ENCODE assay signal across 40 cellular contexts in the genomic region with DNA sequence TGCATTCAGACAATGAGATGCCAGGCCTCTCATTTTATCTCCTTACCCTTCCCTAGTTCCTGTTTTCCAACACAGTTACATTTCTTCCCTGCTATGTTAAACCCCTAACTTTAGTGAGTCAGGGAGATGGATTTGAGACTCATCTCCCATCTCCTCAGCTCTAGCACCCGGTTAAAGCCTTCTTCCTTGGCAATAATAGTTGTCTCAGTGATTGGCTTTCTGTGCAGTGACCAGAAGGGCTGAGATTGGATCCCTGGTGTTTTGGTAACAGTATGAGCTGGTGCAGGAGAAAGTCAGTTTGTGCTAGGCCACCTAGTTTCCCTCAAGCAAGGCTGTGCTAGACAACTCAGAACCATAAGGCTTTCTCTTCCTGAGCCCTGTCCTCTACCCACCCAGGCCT.
"Had no signal": no experiment of that assay in that cellular context is flagged by ENCODE, and none has a peak within 500 bp of the region (broad histone marks: within the 10 kb centered on the region; RNA-seq: fewer than 3 reads in every experiment).

No MANE protein-coding gene starts in this region.

- H3K4me3 ChIP-seq: adrenal gland, ascending aorta, body of pancreas, breast epithelium, cardiac muscle cell had no signal

- ATAC-seq: activated naive CD4-positive, alpha-beta T cell treated with anti-CD3 and anti-CD28 coated beads, Interleukin-2, amount 50 U/mL, for 72 hours; activated naive CD8-positive, alpha-beta T cell treated with anti-CD3 and anti-CD28 coated beads, Interleukin-2, amount 50 U/mL, for 24 hours; activated T-cell treated with anti-CD3 and anti-CD28 coated beads, Interleukin-2, amount 50 U/mL, for 4 hours; activated T-cell treated with anti-CD3 and anti-CD28 coated beads, Interleukin-2, amount 50 U/mL, for 72 hours; activated T-helper 17 cell treated with anti-CD3 and anti-CD28 coated beads, Interleukin-2, amount 50 U/mL, for 72 hours; body of pancreas had no signal

- H3K4me1 ChIP-seq: adrenal gland, ascending aorta, breast epithelium had no signal

- H3K9me3 Mint-ChIP-seq: activated naive CD4-positive, alpha-beta T cell treated with anti-CD3 and anti-CD28 coated beads, Interleukin-2, amount 50 U/mL, for 24 hours; activated naive CD8-positive, alpha-beta T cell treated with anti-CD3 and anti-CD28 coated beads for 36 hours; activated naive CD8-positive, alpha-beta T cell treated with anti-CD3 and anti-CD28 coated beads, Interleukin-2, amount 10 ng/mL, durations not matched to agents 7 days and 5 days; activated naive CD8-positive, alpha-beta T cell treated with anti-CD3 and anti-CD28 coated beads, Interleukin-2, amount 50 U/mL, for 24 hours had no signal

- H3K4me3 Mint-ChIP-seq: activated naive CD4-positive, alpha-beta T cell treated with anti-CD3 and anti-CD28 coated beads for 36 hours; activated naive CD4-positive, alpha-beta T cell treated with anti-CD3 and anti-CD28 coated beads, Interleukin-2, amount 10 ng/mL, durations not matched to agents 7 days and 5 days; activated naive CD4-positive, alpha-beta T cell treated with anti-CD3 and anti-CD28 coated beads, Interleukin-2, amount 50 U/mL, for 24 hours; activated naive CD8-positive, alpha-beta T cell; activated naive CD8-positive, alpha-beta T cell treated with anti-CD3 and anti-CD28 coated beads for 36 hours; activated naive CD8-positive, alpha-beta T cell treated with anti-CD3 and anti-CD28 coated beads, Interleukin-2, amount 10 ng/mL, durations not matched to agents 7 days and 5 days; activated naive CD8-positive, alpha-beta T cell treated with anti-CD3 and anti-CD28 coated beads, Interleukin-2, amount 50 U/mL, for 24 hours; activated T-cell treated with anti-CD3 and anti-CD28 coated beads, Interleukin-2, amount 50 U/mL, for 24 hours; activated T-cell treated with anti-CD3 and anti-CD28 coated beads, Interleukin-2, amount 50 U/mL, for 4 hours; activated T-cell treated with anti-CD3 and anti-CD28 coated beads, Interleukin-2, amount 50 U/mL, for 72 hours; activated T-helper 1 cell treated with anti-CD3 and anti-CD28 coated beads, Interleukin-12 subunit alpha, Interleukin-12 subunit beta, Interleukin-2, Interleukin-4 antibody, amounts not matched to agents 30 ng/mL and 10 ng/mL and 1 ng/mL, durations not matched to agents 14 hours and 24 hours and 36 hours; activated T-helper 17 cell treated with anti-CD3 and anti-CD28 coated beads, Interleukin-2, amount 50 U/mL, for 72 hours; brain; central memory CD8-positive, alpha-beta T cell had no signal

- H3K27me3 ChIP-seq: adrenal gland, ascending aorta, body of pancreas, brain microvascular endothelial cell, breast epithelium, cardiac muscle cell had no signal

- H3K9me3 ChIP-seq: adrenal gland, ascending aorta, body of pancreas, breast epithelium had no signal

- H3K27ac Mint-ChIP-seq: activated naive CD4-positive, alpha-beta T cell treated with anti-CD3 and anti-CD28 coated beads for 36 hours; activated naive CD4-positive, alpha-beta T cell treated with anti-CD3 and anti-CD28 coated beads, Interleukin-2, amount 10 ng/mL, durations not matched to agents 7 days and 5 days; activated naive CD4-positive, alpha-beta T cell treated with anti-CD3 and anti-CD28 coated beads, Interleukin-2, amount 50 U/mL, for 24 hours; activated naive CD4-positive, alpha-beta T cell treated with anti-CD3 and anti-CD28 coated beads, Interleukin-2, amount 50 U/mL, for 72 hours; activated naive CD8-positive, alpha-beta T cell; activated naive CD8-positive, alpha-beta T cell treated with anti-CD3 and anti-CD28 coated beads for 36 hours; activated naive CD8-positive, alpha-beta T cell treated with anti-CD3 and anti-CD28 coated beads, Interleukin-2, amount 10 ng/mL, durations not matched to agents 7 days and 5 days; activated naive CD8-positive, alpha-beta T cell treated with anti-CD3 and anti-CD28 coated beads, Interleukin-2, amount 50 U/mL, for 24 hours; activated T-cell treated with anti-CD3 and anti-CD28 coated beads, Interleukin-2, amount 50 U/mL, for 24 hours; activated T-cell treated with anti-CD3 and anti-CD28 coated beads, Interleukin-2, amount 50 U/mL, for 72 hours; activated T-helper 1 cell treated with anti-CD3 and anti-CD28 coated beads, Interleukin-12 subunit alpha, Interleukin-12 subunit beta, Interleukin-2, Interleukin-4 antibody, amounts not matched to agents 30 ng/mL and 10 ng/mL and 1 ng/mL, durations not matched to agents 14 hours and 24 hours and 36 hours; activated T-helper 17 cell treated with anti-CD3 and anti-CD28 coated beads, Interleukin-2, amount 50 U/mL, for 72 hours; activated T-helper 2 cell treated with anti-CD3 and anti-CD28 coated beads, Interferon-gamma antibody, Interleukin-2, Interleukin-4, amounts not matched to agents 10 μg/mL and 5 μg/mL and 100 μg/mL, durations not matched to agents 14 hours and 24 hours and 36 hours; brain had no signal

- H3K4me1 Mint-ChIP-seq: activated naive CD4-positive, alpha-beta T cell treated with anti-CD3 and anti-CD28 coated beads, Interleukin-2, amount 10 ng/mL, durations not matched to agents 7 days and 5 days; activated naive CD4-positive, alpha-beta T cell treated with anti-CD3 and anti-CD28 coated beads, Interleukin-2, amount 50 U/mL, for 24 hours; activated naive CD8-positive, alpha-beta T cell treated with anti-CD3 and anti-CD28 coated beads for 36 hours; activated naive CD8-positive, alpha-beta T cell treated with anti-CD3 and anti-CD28 coated beads, Interleukin-2, amount 10 ng/mL, durations not matched to agents 7 days and 5 days; activated naive CD8-positive, alpha-beta T cell treated with anti-CD3 and anti-CD28 coated beads, Interleukin-2, amount 50 U/mL, for 24 hours; activated T-helper 17 cell treated with anti-CD3 and anti-CD28 coated beads, Interleukin-2, amount 50 U/mL, for 72 hours; central memory CD8-positive, alpha-beta T cell had no signal

- H3K27me3 Mint-ChIP-seq: activated naive CD4-positive, alpha-beta T cell treated with anti-CD3 and anti-CD28 coated beads, Interleukin-2, amount 10 ng/mL, durations not matched to agents 7 days and 5 days; activated naive CD4-positive, alpha-beta T cell treated with anti-CD3 and anti-CD28 coated beads, Interleukin-2, amount 50 U/mL, for 24 hours; activated naive CD8-positive, alpha-beta T cell; activated naive CD8-positive, alpha-beta T cell treated with anti-CD3 and anti-CD28 coated beads for 36 hours; activated naive CD8-positive, alpha-beta T cell treated with anti-CD3 and anti-CD28 coated beads, Interleukin-2, amount 10 ng/mL, durations not matched to agents 7 days and 5 days; activated naive CD8-positive, alpha-beta T cell treated with anti-CD3 and anti-CD28 coated beads, Interleukin-2, amount 50 U/mL, for 24 hours; activated T-cell treated with anti-CD3 and anti-CD28 coated beads, Interleukin-2, amount 50 U/mL, for 24 hours; activated T-helper 17 cell treated with anti-CD3 and anti-CD28 coated beads, Interleukin-2, amount 50 U/mL, for 72 hours; central memory CD8-positive, alpha-beta T cell had no signal

- FAIRE-seq: astrocyte, bronchial epithelial cell had no signal

- H3K27ac ChIP-seq: adrenal gland, ascending aorta, body of pancreas, brain microvascular endothelial cell, breast epithelium, cardiac muscle cell had no signal

- DNase-seq: activated effector memory CD4-positive, alpha-beta T cell treated with anti-CD3 and anti-CD28 coated beads, Interleukin-2, amount 50 U/mL, for 16 hours; activated effector memory CD4-positive, alpha-beta T cell treated with Interleukin-2 at 50 U/mL for 16 hours; activated gamma-delta T cell; activated gamma-delta T cell treated with Interleukin-2 at 50 U/mL for 16 hours; activated naive CD4-positive, alpha-beta T cell; activated naive CD4-positive, alpha-beta T cell treated with anti-CD3 and anti-CD28 coated beads for 36 hours; activated naive CD4-positive, alpha-beta T cell treated with anti-CD3 and anti-CD28 coated beads, Interleukin-2, amount 10 ng/mL, durations not matched to agents 7 days and 5 days; activated naive CD4-positive, alpha-beta T cell treated with anti-CD3 and anti-CD28 coated beads, Interleukin-2, amount 50 U/mL, for 16 hours; activated naive CD4-positive, alpha-beta T cell treated with Interleukin-2 at 50 U/mL for 16 hours; activated naive CD8-positive, alpha-beta T cell treated with anti-CD3 and anti-CD28 coated beads for 36 hours; activated naive CD8-positive, alpha-beta T cell treated with anti-CD3 and anti-CD28 coated beads, Interleukin-2, amount 10 ng/mL, durations not matched to agents 7 days and 5 days; activated naive CD8-positive, alpha-beta T cell treated with anti-CD3 and anti-CD28 coated beads, Interleukin-2, amount 50 U/mL, for 24 hours; activated T-cell treated with anti-CD3 and anti-CD28 coated beads, Interleukin-2, amount 50 U/mL, for 1 hour; activated T-cell treated with anti-CD3 and anti-CD28 coated beads, Interleukin-2, amount 50 U/mL, for 24 hours; activated T-cell treated with anti-CD3 and anti-CD28 coated beads, Interleukin-2, amount 50 U/mL, for 4 hours; activated T-cell treated with anti-CD3 and anti-CD28 coated beads, Interleukin-2, amount 50 U/mL, for 48 hours; activated T-cell treated with anti-CD3 and anti-CD28 coated beads, Interleukin-2, amount 50 U/mL, for 72 hours; adrenal gland; amniotic stem cell; amygdala; anterior cingulate cortex; aorta; body of pancreas; brain microvascular endothelial cell; caudate nucleus; central memory CD4-positive, alpha-beta T cell; cerebellar nuclear complex had no signal

- H3K36me3 Mint-ChIP-seq: activated naive CD4-positive, alpha-beta T cell treated with anti-CD3 and anti-CD28 coated beads, Interleukin-2, amount 10 ng/mL, durations not matched to agents 7 days and 5 days; activated naive CD4-positive, alpha-beta T cell treated with anti-CD3 and anti-CD28 coated beads, Interleukin-2, amount 50 U/mL, for 24 hours; activated naive CD4-positive, alpha-beta T cell treated with anti-CD3 and anti-CD28 coated beads, Interleukin-2, amount 50 U/mL, for 72 hours; activated naive CD8-positive, alpha-beta T cell; activated naive CD8-positive, alpha-beta T cell treated with anti-CD3 and anti-CD28 coated beads for 36 hours; activated naive CD8-positive, alpha-beta T cell treated with anti-CD3 and anti-CD28 coated beads, Interleukin-2, amount 10 ng/mL, durations not matched to agents 7 days and 5 days; brain had no signal

- H3K36me3 ChIP-seq: adrenal gland, ascending aorta, brain microvascular endothelial cell, breast epithelium, cardiac muscle cell had no signal
